In the genomic region with DNA sequence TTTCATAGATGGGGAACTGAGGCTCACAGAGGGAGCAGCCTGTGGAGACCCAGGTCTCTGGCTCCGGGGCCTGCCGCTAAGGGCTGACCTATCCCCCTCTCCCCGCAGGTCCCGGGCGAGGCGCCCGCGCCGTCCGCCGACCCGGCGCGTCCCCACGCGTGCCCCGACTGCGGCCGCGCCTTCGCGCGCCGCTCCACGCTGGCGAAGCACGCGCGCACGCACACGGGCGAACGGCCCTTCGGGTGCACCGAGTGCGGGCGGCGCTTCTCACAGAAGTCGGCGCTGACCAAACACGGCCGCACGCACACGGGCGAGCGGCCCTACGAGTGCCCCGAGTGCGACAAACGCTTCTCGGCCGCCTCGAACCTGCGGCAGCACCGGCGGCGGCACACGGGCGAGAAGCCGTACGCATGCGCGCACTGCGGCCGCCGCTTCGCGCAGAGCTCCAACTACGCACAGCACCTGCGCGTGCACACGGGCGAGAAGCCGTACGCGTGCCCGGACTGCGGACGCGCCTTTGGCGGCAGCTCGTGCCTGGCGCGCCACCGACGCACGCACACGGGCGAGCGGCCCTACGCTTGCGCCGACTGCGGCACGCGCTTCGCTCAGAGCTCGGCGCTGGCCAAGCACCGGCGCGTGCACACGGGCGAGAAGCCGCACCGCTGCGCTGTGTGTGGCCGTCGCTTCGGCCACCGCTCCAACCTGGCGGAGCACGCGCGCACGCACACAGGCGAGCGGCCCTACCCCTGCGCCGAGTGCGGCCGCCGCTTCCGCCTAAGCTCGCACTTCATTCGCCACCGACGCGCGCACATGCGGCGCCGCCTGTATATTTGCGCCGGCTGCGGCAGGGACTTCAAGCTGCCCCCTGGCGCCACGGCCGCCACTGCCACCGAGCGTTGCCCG, we compare ENCODE assay signal across 8 cellular contexts. TPM values are rescaled to one million over a fixed set of nuclear protein-coding genes. Genes with fewer than 3 reads are reported as not detected.
DNase-seq lines count a peak whose midpoint lies in the region; ATAC-seq and TF ChIP-seq lines count a peak whose summit lies in the region.

No MANE protein-coding gene starts in this region.

- H3K27me3 ChIP-seq in SK-N-SH (ENCODE audit: insufficient read depth), result no peaks in the 10 kb centered on the region
- no peaks in the 10 kb centered on the region for H3K27me3 ChIP-seq in cardiac muscle cell
- no peaks in the 10 kb centered on the region for H3K27me3 ChIP-seq in parathyroid adenoma (ENCODE audit: control insufficient read depth, insufficient read depth, low read length)
- no peaks in the 10 kb centered on the region for H3K27me3 ChIP-seq in thyroid gland

- intact Hi-C loops in thyroid gland (cut with DNase I), result no loop called here

- TF ChIP-seq POLR2A in thyroid gland (IDR thresholded peaks at IDR 0.05), result peak in 1 of 2 donors; percentile 72

- H2AFZ ChIP-seq in SK-N-SH (ENCODE audit: low read depth), result no peak overlapping the region
- H2AFZ ChIP-seq in parathyroid adenoma, result peak overlapping the region; percentile 85

- POLR2A ChIA-PET in SK-N-SH (lab: Yijun Ruan, JAX), result interaction anchor here (0.6 to 1.5 kb wide), 7 partner anchors 8 to 154 kb away, joined by 3 to 15 read pairs (median 7); a partner anchor contains a TSS

- H3K4me1 ChIP-seq in SK-N-SH (ENCODE audit: control insufficient read depth in 1 of 2, insufficient read depth in 2 of 2, low read depth in 1 of 2, low read length in 1 of 2), result peaks cover 0 to 13% of the 10 kb centered on the region in 2 experiments; a peak in 1 of 4 replicates
- no peaks in the 10 kb centered on the region for H3K4me1 ChIP-seq in cardiac muscle cell (ENCODE audit: low read depth)
- H3K4me1 ChIP-seq in parathyroid adenoma, result peaks cover 11% of the 10 kb centered on the region
- H3K4me1 ChIP-seq in thyroid gland, result peaks cover 4 to 5% of the 10 kb centered on the region in 2 donors

- peaks cover 40% of the 10 kb centered on the region for H3K36me3 Mint-ChIP-seq in activated naive CD8-positive, alpha-beta T cell treated with anti-CD3 and anti-CD28 coated beads for 36 hours

- H3K4me3 ChIP-seq in Jurkat, Clone E6-1 (ENCODE audit: low read length), result peak overlapping the region; percentile 32
- H3K4me3 ChIP-seq in SK-N-SH (ENCODE audit: low read depth in 2 of 2, low read length in 1 of 2) (peak overlapping the region; percentile 12 to 40; a peak in 3 of 4 replicates), cardiac muscle cell (peak overlapping the region; percentile 38), parathyroid adenoma (ENCODE audit: low read depth, low read length) (peak overlapping the region; percentile 53), thyroid gland (replicated peaks in 1 of 3) (peak overlapping the region; percentile 25 to 42 (median 27))

- H3K27ac ChIP-seq in SK-N-SH (ENCODE audit: low read depth in 2 of 2, low read length in 1 of 2) (peak overlapping the region in 1 of 2 experiments; percentile 50; a peak in 2 of 4 replicates), cardiac muscle cell (peak overlapping the region; percentile 86), parathyroid adenoma (peak overlapping the region; percentile 37), thyroid gland (peak overlapping the region; percentile 49 to 82 (median 69))

- peak overlapping the region; percentile 69 for H3K4me3 Mint-ChIP-seq in activated naive CD8-positive, alpha-beta T cell treated with anti-CD3 and anti-CD28 coated beads for 36 hours

- H3K9ac ChIP-seq in SK-N-SH, result no peak overlapping the region
- no peak overlapping the region for H3K9ac ChIP-seq in parathyroid adenoma

- peaks cover 4% of the 10 kb centered on the region; the same call in 1 of the 2 replicates for H4K20me1 ChIP-seq in SK-N-SH (ENCODE audit: insufficient read depth)

- TF ChIP-seq EP300 in SK-N-SH (IDR thresholded peaks at IDR 0.05; ENCODE audit: borderline replicate concordance in 1 of 2, low read depth in 1 of 2, low read length in 1 of 2), result no peak

- H3K36me3 ChIP-seq in SK-N-SH (replicated peaks in 1 of 2; ENCODE audit: control insufficient read depth in 1 of 2, insufficient read depth in 2 of 2, low read length in 1 of 2) (peaks cover 10 to 18% of the 10 kb centered on the region in 2 experiments), cardiac muscle cell (peaks cover 5% of the 10 kb centered on the region), parathyroid adenoma (ENCODE audit: control insufficient read depth, insufficient read depth, low read length) (no peaks in the 10 kb centered on the region), thyroid gland (peaks cover 0 to 2% of the 10 kb centered on the region in 2 donors)

- H3K9me2 ChIP-seq in SK-N-SH, result no peaks in the 10 kb centered on the region

- H3K9me3 Mint-ChIP-seq in activated naive CD8-positive, alpha-beta T cell treated with anti-CD3 and anti-CD28 coated beads for 36 hours, result no peaks in the 10 kb centered on the region

- H3K9me3 ChIP-seq in SK-N-SH, result no peaks in the 10 kb centered on the region
- H3K9me3 ChIP-seq in cardiac muscle cell (ENCODE audit: low read depth), result no peaks in the 10 kb centered on the region
- H3K9me3 ChIP-seq in parathyroid adenoma (ENCODE audit: control insufficient read depth, low read length), result no peaks in the 10 kb centered on the region
- no peaks in the 10 kb centered on the region for H3K9me3 ChIP-seq in thyroid gland

- H3K79me2 ChIP-seq in SK-N-SH (ENCODE audit: insufficient read depth), result peaks cover 9% of the 10 kb centered on the region; the same call in 1 of the 2 replicates
- H3K79me2 ChIP-seq in parathyroid adenoma, result no peaks in the 10 kb centered on the region

- no peaks in the 10 kb centered on the region for H3K27me3 Mint-ChIP-seq in activated naive CD8-positive, alpha-beta T cell treated with anti-CD3 and anti-CD28 coated beads for 36 hours

- peaks cover 23% of the 10 kb centered on the region for H3F3A ChIP-seq in SK-N-SH (replicated peaks; ENCODE audit: insufficient read depth)

- peak overlapping the region; percentile 12 for H3K27ac Mint-ChIP-seq in activated naive CD8-positive, alpha-beta T cell treated with anti-CD3 and anti-CD28 coated beads for 36 hours

- WGBS in SK-N-SH (ENCODE audit: low lambda C conversion rate), result 27% methylated on average over 41 of the region's 142 CpGs
- WGBS in thyroid gland, 2 donors, result 1 to 5% methylated on average over 11 to 49 of the region's 142 CpGs

- CTCF ChIA-PET in SK-N-SH (lab: Yijun Ruan, JAX), result interaction anchor here (0.8 to 4.0 kb wide), 12 partner anchors 8 to 602 kb away, joined by 3 to 24 read pairs (median 3); a partner anchor contains a TSS

- TF ChIP-seq CTCF in SK-N-SH (IDR thresholded peaks at IDR 0.05), result no peak
- TF ChIP-seq CTCF in cardiac muscle cell (IDR thresholded peaks at IDR 0.05; ENCODE audit: low read depth, low read length), result no peak
- TF ChIP-seq CTCF in parathyroid adenoma (IDR thresholded peaks at IDR 0.05), result no peak
- peak in 4 of 6 experiments; percentile 3 to 33 (median 22) for TF ChIP-seq CTCF in thyroid gland (IDR thresholded peaks at IDR 0.05)

- peak overlapping the region; percentile 50 for H3K4me2 ChIP-seq in SK-N-SH
- H3K4me2 ChIP-seq in parathyroid adenoma (ENCODE audit: low read length), result peak overlapping the region; percentile 64

- peaks cover 35% of the 10 kb centered on the region for H3K4me1 Mint-ChIP-seq in activated naive CD8-positive, alpha-beta T cell treated with anti-CD3 and anti-CD28 coated beads for 36 hours

- peak; percentile 72 for ATAC-seq in GM21515 (IDR thresholded peaks at IDR 0.05; ENCODE audit: unreplicated experiment)

- DNase-seq in DMS153 (lab: John Stamatoyannopoulos, UW) (peak; percentile 93), SK-N-SH (peak; percentile 93), cardiac muscle cell (ENCODE audit: low read depth in 1 of 2, low spot score in 1 of 2) (peak; percentile 94 to 96), thyroid gland (peak; percentile 86 to 89)
- DNase-seq in Jurkat, Clone E6-1 (ENCODE audit: low read depth, low spot score), result peak; percentile 80
- DNase-seq in activated naive CD8-positive, alpha-beta T cell treated with anti-CD3 and anti-CD28 coated beads for 36 hours, result peak; percentile 92

- TF ChIP-seq RAD21 in SK-N-SH (IDR thresholded peaks at IDR 0.05; ENCODE audit: low read length), result no peak; the same call in 1 of the 2 replicates

RNA-seq across cellular contexts. Expression of a gene that starts 10.3 kb away (rescaled TPM):
- polyA plus RNA-seq in Jurkat, Clone E6-1 (2012; ENCODE audit: insufficient read depth, insufficient read length), result 7.0 TPM
- polyA plus RNA-seq in SK-N-SH (2012; rRNA removed), result 20.4 and 21.7 TPM in 2 replicates
- 13.5 and 14.9 TPM in 2 replicates for polyA plus RNA-seq in SK-N-SH (2012; cell fraction: cytosol; rRNA removed)
- 35.9 and 52.3 TPM in 2 replicates for polyA plus RNA-seq in SK-N-SH (2012; cell fraction: nucleus; rRNA removed)
- total RNA-seq in activated naive CD8-positive, alpha-beta T cell treated with anti-CD3 and anti-CD28 coated beads for 36 hours, result 1 to 10 TPM; 4.2 to 5.2 TPM
- total RNA-seq in cardiac muscle cell, result 29.1 and 31.5 TPM in 2 replicates
- 26.5 and 36.1 TPM in 2 replicates for polyA plus RNA-seq in cardiac muscle cell
- total RNA-seq in thyroid gland, result 10 to 100 TPM in 3 of 4 donors, 1 to 10 TPM in 1; 9.1 to 29.5 (median 19.1) TPM

RNA-seq across cellular contexts. Expression of a gene that starts 12.1 kb away (rescaled TPM):
- polyA plus RNA-seq in Jurkat, Clone E6-1 (2012; ENCODE audit: insufficient read depth, insufficient read length), result 107 TPM
- polyA plus RNA-seq in SK-N-SH (2012; rRNA removed), result 78.9 and 79.2 TPM in 2 replicates
- polyA plus RNA-seq in SK-N-SH (2012; cell fraction: cytosol; rRNA removed), result 60.5 and 75.2 TPM in 2 replicates
- polyA plus RNA-seq in SK-N-SH (2012; cell fraction: nucleus; rRNA removed), result 28.6 and 40.1 TPM in 2 replicates
- total RNA-seq in activated naive CD8-positive, alpha-beta T cell treated with anti-CD3 and anti-CD28 coated beads for 36 hours, result 100 to 1,000 TPM; 181 to 183 TPM
- total RNA-seq in cardiac muscle cell, result 43.0 and 46.3 TPM in 2 replicates
- polyA plus RNA-seq in cardiac muscle cell, result 77.0 and 85.2 TPM in 2 replicates
- 10 to 100 TPM; 18.8 to 26.4 (median 22.5) TPM for total RNA-seq in thyroid gland

RNA-seq across cellular contexts. Expression of a gene that starts 22.5 kb away (rescaled TPM):
- polyA plus RNA-seq in Jurkat, Clone E6-1 (2012; ENCODE audit: insufficient read depth, insufficient read length), result 13.1 TPM
- polyA plus RNA-seq in SK-N-SH (2012; rRNA removed) (7.9 and 8.8 TPM in 2 replicates), cardiac muscle cell (12.5 and 20.8 TPM in 2 replicates)
- 7.3 and 7.6 TPM in 2 replicates for polyA plus RNA-seq in SK-N-SH (2012; cell fraction: cytosol; rRNA removed)
- 14.8 and 17.0 TPM in 2 replicates for polyA plus RNA-seq in SK-N-SH (2012; cell fraction: nucleus; rRNA removed)
- total RNA-seq in activated naive CD8-positive, alpha-beta T cell treated with anti-CD3 and anti-CD28 coated beads for 36 hours, result 10 to 100 TPM in 1 of 2 experiments, 1 to 10 TPM in 1; 9.5 to 10.2 TPM
- total RNA-seq in cardiac muscle cell (29.5 and 32.3 TPM in 2 replicates), thyroid gland (10 to 100 TPM in 2 of 4 donors, 1 to 10 TPM in 2; 8.5 to 12.2 (median 9.4) TPM)

RNA-seq across cellular contexts. Expression of a gene that starts 28.0 kb away (rescaled TPM):
- 43.0 TPM for polyA plus RNA-seq in Jurkat, Clone E6-1 (2012; ENCODE audit: insufficient read depth, insufficient read length)
- polyA plus RNA-seq in SK-N-SH (2012; rRNA removed) (30.8 and 36.3 TPM in 2 replicates), cardiac muscle cell (51.9 and 55.3 TPM in 2 replicates)
- 35.0 and 39.4 TPM in 2 replicates for polyA plus RNA-seq in SK-N-SH (2012; cell fraction: cytosol; rRNA removed)
- 10.7 and 14.3 TPM in 2 replicates for polyA plus RNA-seq in SK-N-SH (2012; cell fraction: nucleus; rRNA removed)
- total RNA-seq in activated naive CD8-positive, alpha-beta T cell treated with anti-CD3 and anti-CD28 coated beads for 36 hours, result 10 to 100 TPM; 80.1 to 80.6 TPM
- total RNA-seq in cardiac muscle cell (14.0 and 19.6 TPM in 2 replicates), thyroid gland (10 to 100 TPM; 34.5 to 41.3 (median 39.9) TPM)

RNA-seq across cellular contexts. Expression of a gene that starts 35.3 kb away (rescaled TPM):
- 235 TPM for polyA plus RNA-seq in Jurkat, Clone E6-1 (2012; ENCODE audit: insufficient read depth, insufficient read length)
- polyA plus RNA-seq in SK-N-SH (2012; rRNA removed) (0.13 and 0.25 TPM in 2 replicates), cardiac muscle cell (8.7 and 11.9 TPM in 2 replicates)
- 0.35 and 0.43 TPM in 2 replicates for polyA plus RNA-seq in SK-N-SH (2012; cell fraction: cytosol; rRNA removed)
- 0.76 and 0.94 TPM in 2 replicates for polyA plus RNA-seq in SK-N-SH (2012; cell fraction: nucleus; rRNA removed)
- 100 to 1,000 TPM; 162 to 163 TPM for total RNA-seq in activated naive CD8-positive, alpha-beta T cell treated with anti-CD3 and anti-CD28 coated beads for 36 hours
- total RNA-seq in cardiac muscle cell (0.92 and 0.95 TPM in 2 replicates), thyroid gland (1 to 10 TPM in 3 of 4 donors, under 1 TPM in 1; 0.56 to 3.4 (median 1.4) TPM)

Comparison
In these comparisons a context has a peak if more than half of its experiments do, and no peak if none do; other contexts are left out.
1. CTCF ChIP-seq: peak in thyroid gland (4 of 6); none in SK-N-SH (single experiment), cardiac muscle cell (single experiment) and parathyroid adenoma (single experiment).
2. Peak in every context shown above with its lines, with median percentiles within 50 percentile points of each other: DNase-seq and H3K4me3 ChIP-seq.